8 cellular contexts compared by ENCODE assay signal in genomic region chr19:34772697-34773554, GRCh38. TPM values are rescaled to one million over a fixed set of nuclear protein-coding genes. Genes with fewer than 3 reads are reported as not detected.
DNase-seq lines count a peak whose midpoint lies in the region; ATAC-seq and TF ChIP-seq lines count a peak whose summit lies in the region.

Gene ZNF599, minus strand, starts transcription at chr19:34773215. Its CDS starts 374 bp downstream, at chr19:34772841.

- no peaks in the 10 kb centered on the region for H3K4me1 ChIP-seq in mesodermal cell (ENCODE audit: control insufficient read depth, insufficient read depth, low read length, poor library complexity, severe bottlenecking)

- H3K9me3 Mint-ChIP-seq in CD14-positive monocyte (peaks cover 28 to 68% (median 51%) of the 10 kb centered on the region in 7 donors), endothelial cell (ENCODE audit: unreplicated experiment) (peaks cover 15% of the 10 kb centered on the region)
- H3K9me3 Mint-ChIP-seq in activated CD8-positive, alpha-beta memory T cell treated with anti-CD3 and anti-CD28 coated beads, Interleukin-2, amount 10 ng/mL, durations not matched to agents 7 days and 5 days (ENCODE audit: low read depth) = peaks cover 16% of the 10 kb centered on the region

- peaks cover 7 to 13% of the 10 kb centered on the region in 2 donors for H3K36me3 Mint-ChIP-seq in CD14-positive monocyte
- H3K36me3 Mint-ChIP-seq in activated CD8-positive, alpha-beta memory T cell treated with anti-CD3 and anti-CD28 coated beads, Interleukin-2, amount 10 ng/mL, durations not matched to agents 7 days and 5 days = peaks cover 28% of the 10 kb centered on the region
- peaks cover 33% of the 10 kb centered on the region for H3K36me3 Mint-ChIP-seq in endothelial cell (ENCODE audit: low read depth, unreplicated experiment)

- ATAC-seq in GM19328 (IDR thresholded peaks at IDR 0.05; ENCODE audit: unreplicated experiment) (peak; percentile 89), HG03469 (IDR thresholded peaks at IDR 0.05; ENCODE audit: unreplicated experiment) (peak; percentile 78)
- ATAC-seq in activated CD8-positive, alpha-beta memory T cell treated with anti-CD3 and anti-CD28 coated beads, Interleukin-2, amount 10 ng/mL, durations not matched to agents 7 days and 5 days = peak; percentile 98

- H3K27me3 Mint-ChIP-seq in CD14-positive monocyte (ENCODE audit: low read depth in 3 of 3) = peaks cover 5 to 7% (median 5%) of the 10 kb centered on the region in 3 donors
- no peaks in the 10 kb centered on the region for H3K27me3 Mint-ChIP-seq in activated CD8-positive, alpha-beta memory T cell treated with anti-CD3 and anti-CD28 coated beads, Interleukin-2, amount 10 ng/mL, durations not matched to agents 7 days and 5 days
- peaks cover 3% of the 10 kb centered on the region for H3K27me3 Mint-ChIP-seq in endothelial cell (ENCODE audit: unreplicated experiment)

- 1 to 2% methylated on average over 49 to 65 of the region's 69 CpGs for whole genome bisulfite sequencing in mesodermal cell (ENCODE audit: insufficient coverage in 2 of 2), 2 experiments

- H3K36me3 ChIP-seq in mesodermal cell (ENCODE audit: control insufficient read depth, insufficient read depth, low read length) = peaks cover 28% of the 10 kb centered on the region

- H3K9me3 ChIP-seq in mesodermal cell (ENCODE audit: control insufficient read depth, low read length) = peaks cover 4% of the 10 kb centered on the region

- H3K4me3 Mint-ChIP-seq in CD14-positive monocyte = peak within 1 kb of the TSS; percentile 83 to 90
- H3K4me3 Mint-ChIP-seq in activated CD8-positive, alpha-beta memory T cell treated with anti-CD3 and anti-CD28 coated beads, Interleukin-2, amount 10 ng/mL, durations not matched to agents 7 days and 5 days = peak within 1 kb of the TSS; percentile 87
- H3K4me3 Mint-ChIP-seq in endothelial cell (ENCODE audit: unreplicated experiment) = peak within 1 kb of the TSS; percentile 93

- DNase-seq in CD14-positive monocyte (ENCODE audit: low spot score) (peak; percentile 73), NCI-H69 (lab: John Stamatoyannopoulos, UW) (peak; percentile 96), endothelial cell (ENCODE audit: low spot score) (peak; percentile 85)
- DNase-seq in activated CD8-positive, alpha-beta memory T cell treated with anti-CD3 and anti-CD28 coated beads, Interleukin-2, amount 10 ng/mL, durations not matched to agents 7 days and 5 days = peak; percentile 94
- peak; percentile 87 for DNase-seq in stimulated activated CD8-positive, alpha-beta memory T cell treated with anti-CD3 and anti-CD28 coated beads, Interleukin-15, amount 100 ng/mL, for 24 hours (ENCODE audit: low read depth)

- H3K4me3 ChIP-seq in mesodermal cell (ENCODE audit: extremely low read depth, insufficient read depth, low read length, poor library complexity, severe bottlenecking) = peak within 1 kb of the TSS; percentile 79

- H3K27ac Mint-ChIP-seq in CD14-positive monocyte (peak within 1 kb of the TSS in 4 of 7 donors; percentile 7 to 71 (median 66)), endothelial cell (ENCODE audit: unreplicated experiment) (peak within 1 kb of the TSS; percentile 17)
- peak within 1 kb of the TSS; percentile 88 for H3K27ac Mint-ChIP-seq in activated CD8-positive, alpha-beta memory T cell treated with anti-CD3 and anti-CD28 coated beads, Interleukin-2, amount 10 ng/mL, durations not matched to agents 7 days and 5 days

- intact Hi-C loops in CD14-positive monocyte (cut with micrococcal nuclease) = loop anchor here (5.0 kb wide), 2 partner anchors 41 to 96 kb away; partner anchors contain the start of genes SCGB2B2 (in 1 of the 2), ZNF181 (in 1 of the 2) and ZNF302 (in 1 of the 2)

- TF ChIP-seq CTCF in CD14-positive monocyte (IDR thresholded peaks at IDR 0.05) (no peak), endothelial cell (IDR thresholded peaks at IDR 0.05; ENCODE audit: unreplicated experiment) (no peak)

- peaks cover 12% of the 10 kb centered on the region for H3K4me1 Mint-ChIP-seq in CD14-positive monocyte
- H3K4me1 Mint-ChIP-seq in activated CD8-positive, alpha-beta memory T cell treated with anti-CD3 and anti-CD28 coated beads, Interleukin-2, amount 10 ng/mL, durations not matched to agents 7 days and 5 days = peaks cover 16% of the 10 kb centered on the region
- H3K4me1 Mint-ChIP-seq in endothelial cell (ENCODE audit: unreplicated experiment) = peaks cover 8% of the 10 kb centered on the region

- CTCF ChIA-PET in activated CD8-positive, alpha-beta memory T cell treated with anti-CD3 and anti-CD28 coated beads, Interleukin-2, amount 10 ng/mL, durations not matched to agents 7 days and 5 days (lab: Charles Lee) = no interaction called here

- peak within 1 kb of the TSS; percentile 73 for H3K27ac ChIP-seq in mesodermal cell (ENCODE audit: low read depth, low read length, severe bottlenecking)

RNA-seq across cellular contexts. Expression of gene ZNF599, which starts in this region (rescaled TPM):
- under 1 TPM; 0.85 to 0.99 TPM for polyA plus RNA-seq in CD14-positive monocyte
- total RNA-seq in activated CD8-positive, alpha-beta memory T cell treated with anti-CD3 and anti-CD28 coated beads, Interleukin-2, amount 10 ng/mL, durations not matched to agents 7 days and 5 days = 1 to 10 TPM; 3.7 to 5.3 TPM
- total RNA-seq in endothelial cell (ENCODE audit: unreplicated experiment) = 7.8 TPM
- polyA plus RNA-seq in mesodermal cell (2013, experiment 1 of 2) = 5.3 TPM
- 5.8 TPM for polyA plus RNA-seq in mesodermal cell (2013, experiment 2 of 2)

Comparison
In these comparisons a context has a peak if more than half of its experiments do, and no peak if none do; other contexts are left out.
1. Peak in every context shown above with its lines: DNase-seq, ATAC-seq, H3K4me3 ChIP-seq and H3K27ac ChIP-seq.
2. Peak in DNase-seq in CD14-positive monocyte; RNA of the gene not detected or under 1 TPM.
3. H3K27ac Mint-ChIP-seq: peak in every context shown above with its lines; median percentile 88 in activated CD8-positive, alpha-beta memory T cell treated with anti-CD3 and anti-CD28 coated beads, Interleukin-2, amount 10 ng/mL, durations not matched to agents 7 days and 5 days; 66 in CD14-positive monocyte; 17 in endothelial cell.